In the genomic region with DNA sequence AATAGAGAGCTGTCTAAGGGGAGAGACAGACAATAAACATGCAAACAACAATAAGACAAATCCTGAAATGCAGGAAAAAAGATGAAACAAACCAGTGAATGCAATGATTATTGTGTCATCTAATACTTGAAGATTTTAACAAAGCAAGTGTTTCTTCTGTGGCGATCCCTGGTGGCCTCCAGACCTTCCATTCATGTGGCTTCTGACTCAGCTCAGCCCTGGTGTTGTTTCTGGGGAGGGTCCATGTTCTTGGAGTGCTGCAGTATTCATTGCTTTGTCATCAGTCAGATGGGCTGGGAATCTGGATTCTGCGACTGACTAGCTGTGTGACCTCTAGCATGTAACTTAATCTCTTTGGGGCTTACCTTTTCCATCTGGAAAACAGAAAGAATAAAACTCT, we compare ENCODE assay signal across 11 cellular contexts. TPM values are rescaled to one million over a fixed set of nuclear protein-coding genes. Genes with fewer than 3 reads are reported as not detected.
DNase-seq lines count a peak whose midpoint lies in the region; ATAC-seq and TF ChIP-seq lines count a peak whose summit lies in the region.
"Had no signal": no experiment of that assay in that cellular context is flagged by ENCODE, and none has a peak within 500 bp of the region (broad histone marks: within the 10 kb centered on the region; RNA-seq: fewer than 3 reads in every experiment).

No MANE protein-coding gene starts in this region.

- TF ChIP-seq CTCF in dorsolateral prefrontal cortex (IDR thresholded peaks at IDR 0.05 in 54 of 56, conservative IDR thresholded peaks at IDR 0.05 in 2 of 56; ENCODE audit: low read depth in 1 of 56, partially characterized antibody in 56 of 56) = peak in 1 of 56 donors; percentile 11
- no peak for TF ChIP-seq CTCF in progenitor cell of endocrine pancreas (IDR thresholded peaks at IDR 0.05; ENCODE audit: unreplicated experiment)

- no peaks in the 10 kb centered on the region for H3K36me3 Mint-ChIP-seq in progenitor cell of endocrine pancreas (ENCODE audit: insufficient read depth)
- peaks cover 7 to 14% of the 10 kb centered on the region in 2 donors for H3K36me3 Mint-ChIP-seq in stimulated activated naive B cell treated with anti-CD40 and anti-IgM and Interleukin-4, amounts not matched to agents 10 μg/mL and 1 μg/mL and 100 μg/mL, for 72 hours

- peak overlapping the region; percentile 19; the same call in 1 of the 2 replicates for H3K27ac ChIP-seq in SJSA1
- H3K27ac ChIP-seq in dorsolateral prefrontal cortex = peak overlapping the region in 57 of 59 donors; percentile 27 to 99 (median 96)
- H3K27ac ChIP-seq: KMS-11 had no signal

- H3K36me3 ChIP-seq in SJSA1 = no peaks in the 10 kb centered on the region

- peaks cover 32% of the 10 kb centered on the region for H3K4me1 ChIP-seq in SJSA1 (replicated peaks)

- intact Hi-C loops in dorsolateral prefrontal cortex (cut with DNase I) = loop anchor here in 1 of 2 donors (5.0 kb wide), 1 partner anchor 36 kb away; no protein-coding TSS in a partner anchor

- no peaks in the 10 kb centered on the region for H3K9me3 Mint-ChIP-seq in progenitor cell of endocrine pancreas (ENCODE audit: low read depth)
- H3K9me3 Mint-ChIP-seq in stimulated activated naive B cell treated with anti-CD40 and anti-IgM and Interleukin-4, amounts not matched to agents 10 μg/mL and 1 μg/mL and 100 μg/mL, for 72 hours = no peaks in the 10 kb centered on the region
- H3K9me3 Mint-ChIP-seq: activated B cell treated with CpG ODN at 0.5 μM for 24 hours had no signal

- no peaks in the 10 kb centered on the region for H3K9me3 ChIP-seq in SJSA1 (replicated peaks)

- H3K27me3 Mint-ChIP-seq in progenitor cell of endocrine pancreas = peaks cover 33% of the 10 kb centered on the region
- peaks cover 7 to 28% of the 10 kb centered on the region in 2 donors for H3K27me3 Mint-ChIP-seq in stimulated activated naive B cell treated with anti-CD40 and anti-IgM and Interleukin-4, amounts not matched to agents 10 μg/mL and 1 μg/mL and 100 μg/mL, for 72 hours

- H3K4me3 Mint-ChIP-seq in progenitor cell of endocrine pancreas (ENCODE audit: low read depth) = peak overlapping the region; percentile 78
- H3K4me3 Mint-ChIP-seq in stimulated activated naive B cell treated with anti-CD40 and anti-IgM and Interleukin-4, amounts not matched to agents 10 μg/mL and 1 μg/mL and 100 μg/mL, for 72 hours = no peak overlapping the region

- ATAC-seq in stimulated activated naive B cell treated with anti-CD40 and anti-IgM and Interleukin-4, amounts not matched to agents 10 μg/mL and 1 μg/mL and 100 μg/mL, for 72 hours (replicated peaks) = no peak
- ATAC-seq in GM19452 (IDR thresholded peaks at IDR 0.05; ENCODE audit: unreplicated experiment) = no peak

- H3K27ac Mint-ChIP-seq in progenitor cell of endocrine pancreas = no peak overlapping the region
- H3K27ac Mint-ChIP-seq in stimulated activated naive B cell treated with anti-CD40 and anti-IgM and Interleukin-4, amounts not matched to agents 10 μg/mL and 1 μg/mL and 100 μg/mL, for 72 hours = no peak overlapping the region
- H3K27ac Mint-ChIP-seq: activated B cell treated with CpG ODN at 0.5 μM for 24 hours had no signal

- peaks cover 19% of the 10 kb centered on the region for H3K4me1 Mint-ChIP-seq in progenitor cell of endocrine pancreas (ENCODE audit: low read depth)
- H3K4me1 Mint-ChIP-seq in stimulated activated naive B cell treated with anti-CD40 and anti-IgM and Interleukin-4, amounts not matched to agents 10 μg/mL and 1 μg/mL and 100 μg/mL, for 72 hours = peaks cover 29 to 55% of the 10 kb centered on the region in 2 donors

- peak; percentile 69 for DNase-seq in EL
- DNase-seq in SJSA1 (ENCODE audit: low read depth in 1 of 2, low spot score in 2 of 2) = peak; percentile 52 to 71
- DNase-seq in dorsolateral prefrontal cortex = no peak
- DNase-seq in progenitor cell of endocrine pancreas (ENCODE audit: low spot score, unreplicated experiment) = no peak
- no peak for DNase-seq in stimulated activated naive B cell treated with anti-CD40 and anti-IgM and Interleukin-4, amounts not matched to agents 10 μg/mL and 1 μg/mL and 100 μg/mL, for 72 hours
- DNase-seq in iPS-NIHi7 (ENCODE audit: extremely low spot score) = no peak
- no peak for DNase-seq in cortex of kidney (lab: John Stamatoyannopoulos, UW)
- DNase-seq: activated B cell treated with CpG ODN at 0.5 μM for 24 hours, activated gamma-delta T cell treated with Interleukin-2 at 50 U/mL for 16 hours had no signal

- H3K27me3 ChIP-seq in SJSA1 (replicated peaks) = no peaks in the 10 kb centered on the region
- peaks cover 0 to 18% (median 0%) of the 10 kb centered on the region in 45 donors for H3K27me3 ChIP-seq in dorsolateral prefrontal cortex

- H3K4me3 ChIP-seq in SJSA1 = no peak overlapping the region
- peak overlapping the region in 8 of 59 donors; percentile 63 to 80 (median 68) for H3K4me3 ChIP-seq in dorsolateral prefrontal cortex

RNA-seq across cellular contexts. Expression of gene C2CD4D, which starts 1.5 kb away (rescaled TPM):
- not detected in 2 replicates for total RNA-seq in SJSA1 (2014; rRNA removed; shearing (Covaris generic))
- total RNA-seq in dorsolateral prefrontal cortex (1 to 10 TPM in 97 of 120 experiments, under 1 TPM in 23; 0.56 to 4.3 (median 1.4) TPM), progenitor cell of endocrine pancreas (1.00 and 1.3 TPM in 2 replicates)
- total RNA-seq: activated B cell treated with CpG ODN at 0.5 μM for 24 hours had no signal

RNA-seq across cellular contexts. Expression of gene RORC, which starts 9.5 kb away (rescaled TPM):
- not detected in 2 replicates for total RNA-seq in SJSA1 (2014; rRNA removed; shearing (Covaris generic))
- total RNA-seq in dorsolateral prefrontal cortex (1 to 10 TPM in 1 of 120 experiments, under 1 TPM in 70, not detected in 49; 0.12 to 1.0 (median 0.26) TPM), progenitor cell of endocrine pancreas (0.09 TPM in 1 of 2 replicates, not detected in the other)

RNA-seq across cellular contexts. Expression of gene THEM5, which starts 12.4 kb away (rescaled TPM):
- not detected in 2 replicates for total RNA-seq in SJSA1 (2014; rRNA removed; shearing (Covaris generic))
- total RNA-seq in dorsolateral prefrontal cortex = 1 to 10 TPM in 1 of 120 experiments, under 1 TPM in 16, not detected in 103; 0.42 to 1.1 (median 0.61) TPM
- not detected in 2 replicates for total RNA-seq in progenitor cell of endocrine pancreas
- total RNA-seq: activated B cell treated with CpG ODN at 0.5 μM for 24 hours had no signal

RNA-seq across cellular contexts. Expression of gene LINGO4, which starts 35.9 kb away (rescaled TPM):
- total RNA-seq in SJSA1 (2014; rRNA removed; shearing (Covaris generic)) = not detected in 2 replicates
- total RNA-seq in dorsolateral prefrontal cortex (under 1 TPM in 55 of 120 experiments, not detected in 65; 0.12 to 0.67 (median 0.21) TPM), progenitor cell of endocrine pancreas (not detected in 2 replicates)
- total RNA-seq: activated B cell treated with CpG ODN at 0.5 μM for 24 hours had no signal

RNA-seq across cellular contexts. Expression of gene TDRKH, which starts 50.8 kb away (rescaled TPM):
- 0.94 and 4.0 TPM in 2 replicates for total RNA-seq in SJSA1 (2014; rRNA removed; shearing (Covaris generic))
- 10 to 100 TPM; 16.1 to 39.5 (median 28.5) TPM for total RNA-seq in dorsolateral prefrontal cortex
- total RNA-seq in progenitor cell of endocrine pancreas = 16.3 and 16.5 TPM in 2 replicates

Comparison
In these comparisons a context has a peak if more than half of its experiments do, and no peak if none do; other contexts are left out.
1. DNase-seq: peak in EL (single experiment) and SJSA1 (2 of 2); none in dorsolateral prefrontal cortex (0 of 10), progenitor cell of endocrine pancreas (single experiment), stimulated activated naive B cell treated with anti-CD40 and anti-IgM and Interleukin-4, amounts not matched to agents 10 μg/mL and 1 μg/mL and 100 μg/mL, for 72 hours (single experiment), iPS-NIHi7 (single experiment) and cortex of kidney (single experiment).